Comparison of ENCODE assay signal across 26 cellular contexts in genomic region chr2:42787424-42787787, GRCh38. TPM values are rescaled to one million over a fixed set of nuclear protein-coding genes. Genes with fewer than 3 reads are reported as not detected.
DNase-seq lines count a peak whose midpoint lies in the region; ATAC-seq, FAIRE-seq and TF ChIP-seq lines count a peak whose summit lies in the region.
"Had no signal": no experiment of that assay in that cellular context is flagged by ENCODE, and none has a peak within 500 bp of the region (broad histone marks: within the 10 kb centered on the region; RNA-seq: fewer than 3 reads in every experiment).

No MANE protein-coding gene starts in this region.

- no peak for TF ChIP-seq CTCF in C4-2B (conservative IDR thresholded peaks at IDR 0.05)
- no peak for TF ChIP-seq CTCF in HepG2 (CRISPR knock-in tag; IDR thresholded peaks at IDR 0.05)
- no peak for TF ChIP-seq CTCF in osteoblast (IDR thresholded peaks at IDR 0.05; ENCODE audit: extremely low read depth, low read depth, low read length)
- no peak for TF ChIP-seq CTCF in MM.1S (IDR thresholded peaks at IDR 0.05; ENCODE audit: low read length)

- FAIRE-seq in HepG2 (lab: Jason Lieb, UNC) = peak; percentile 46
- FAIRE-seq: A549, K562 had no signal

- H3K27me3 Mint-ChIP-seq in activated CD4-positive, alpha-beta memory T cell treated with anti-CD3 and anti-CD28 coated beads for 36 hours = peaks cover 30% of the 10 kb centered on the region

- H2AFZ ChIP-seq in HepG2 (ENCODE audit: low read length) = no peak overlapping the region
- no peak overlapping the region for H2AFZ ChIP-seq in osteoblast (ENCODE audit: low read length)
- no peak overlapping the region for H2AFZ ChIP-seq in MM.1S (ENCODE audit: low read length)

- H3K36me3 ChIP-seq in HepG2 (replicated peaks in 1 of 2; ENCODE audit: control insufficient read depth in 1 of 2, insufficient read depth in 2 of 2, low read length in 2 of 2) (peaks cover 0 to 9% of the 10 kb centered on the region in 2 experiments; a peak in 1 of 5 replicates), osteoblast (ENCODE audit: insufficient read depth, low read length) (no peaks in the 10 kb centered on the region), MM.1S (replicated peaks; ENCODE audit: insufficient read depth, low read length) (no peaks in the 10 kb centered on the region)

- POLR2A ChIA-PET in activated CD4-positive, alpha-beta memory T cell treated with anti-CD3 and anti-CD28 coated beads for 36 hours (lab: Charles Lee) = no interaction called here
- POLR2A ChIA-PET in HepG2 (lab: Yijun Ruan, JAX) = interaction anchor here (0.8 to 3.1 kb wide), 8 partner anchors 9 to 283 kb away, joined by 3 to 28 read pairs (median 7); no protein-coding TSS in a partner anchor

- 17% methylated on average over 3 of the region's 3 CpGs for WGBS in HepG2 (ENCODE audit: low lambda C conversion rate)

- no TSS peak for BruUV-seq in HepG2 (replicated peaks; lab: Mats Ljungman, UMichigan)

- no peak overlapping the region for H3K9ac ChIP-seq in HepG2 (ENCODE audit: insufficient read depth, low read depth, low read length)
- no peak overlapping the region for H3K9ac ChIP-seq in MM.1S (ENCODE audit: low read length)
- H3K9ac ChIP-seq: SK-N-SH had no signal

- peaks cover 13% of the 10 kb centered on the region for H3K79me2 ChIP-seq in HepG2 (ENCODE audit: insufficient read depth, low read length)
- no peaks in the 10 kb centered on the region for H3K79me2 ChIP-seq in osteoblast (ENCODE audit: insufficient read depth, low read length)
- no peaks in the 10 kb centered on the region for H3K79me2 ChIP-seq in MM.1S (ENCODE audit: low read length)

- intact Hi-C loops in activated CD4-positive, alpha-beta memory T cell treated with anti-CD3 and anti-CD28 coated beads for 36 hours (cut with micrococcal nuclease) = no loop called here
- intact Hi-C loops in HepG2 (cut with micrococcal nuclease; ENCODE audit: unreplicated experiment) = no loop called here

- no peak for TF ChIP-seq POLR2A in HepG2 (IDR thresholded peaks at IDR 0.05; ENCODE audit: insufficient read depth in 1 of 2, low read depth in 2 of 2, low read length in 2 of 2)

- H3K27me3 ChIP-seq in HepG2 (ENCODE audit: control insufficient read depth in 1 of 2, insufficient read depth in 2 of 2, low read length in 2 of 2) (no peaks in the 10 kb centered on the region), osteoblast (ENCODE audit: insufficient read depth, low read length) (peaks cover 10% of the 10 kb centered on the region), MM.1S (replicated peaks; ENCODE audit: insufficient read depth, low read length) (peaks cover 5% of the 10 kb centered on the region; the same call in 1 of the 2 replicates)

- H3K4me1 Mint-ChIP-seq in activated CD4-positive, alpha-beta memory T cell treated with anti-CD3 and anti-CD28 coated beads for 36 hours (ENCODE audit: low read depth) = peaks cover 3% of the 10 kb centered on the region

- TF ChIP-seq EP300 in HepG2 (IDR thresholded peaks at IDR 0.05; ENCODE audit: low read depth in 2 of 2, low read length in 2 of 2) (no peak; a peak in 1 of 4 replicates), HepG2 (CRISPR knock-in tag; IDR thresholded peaks at IDR 0.05; ENCODE audit: borderline replicate concordance) (no peak)

- in situ Hi-C loops in HepG2 (cut with HindIII; ENCODE audit: extremely low pct_ligation_motif_present, low pct_unique_long_range_greater_than_20kb) = no loop called here

- no peaks in the 10 kb centered on the region for H3K9me3 Mint-ChIP-seq in activated CD4-positive, alpha-beta memory T cell treated with anti-CD3 and anti-CD28 coated beads for 36 hours
- H3K9me3 Mint-ChIP-seq: CD8-positive, alpha-beta T cell had no signal

- H3F3A ChIP-seq in MM.1S (ENCODE audit: insufficient read depth, low read length) = no peaks in the 10 kb centered on the region

- H4K20me1 ChIP-seq in HepG2 (ENCODE audit: insufficient read depth, low read length) (no peaks in the 10 kb centered on the region), osteoblast (ENCODE audit: insufficient read depth, low read length) (no peaks in the 10 kb centered on the region), MM.1S (ENCODE audit: insufficient read depth, low read length) (no peaks in the 10 kb centered on the region)

- H3K27ac Mint-ChIP-seq in activated CD4-positive, alpha-beta memory T cell treated with anti-CD3 and anti-CD28 coated beads for 36 hours = no peak overlapping the region
- H3K27ac Mint-ChIP-seq: CD8-positive, alpha-beta T cell had no signal

- H3K4me1 ChIP-seq in HepG2 (ENCODE audit: insufficient read depth, low read length) = peaks cover 85% of the 10 kb centered on the region
- H3K4me1 ChIP-seq in osteoblast (ENCODE audit: insufficient read depth, low read length) = no peaks in the 10 kb centered on the region
- no peaks in the 10 kb centered on the region for H3K4me1 ChIP-seq in MM.1S (ENCODE audit: low read length)
- H3K4me1 ChIP-seq: A549 had no signal

- no peaks in the 10 kb centered on the region for H3K36me3 Mint-ChIP-seq in activated CD4-positive, alpha-beta memory T cell treated with anti-CD3 and anti-CD28 coated beads for 36 hours
- H3K36me3 Mint-ChIP-seq: CD8-positive, alpha-beta T cell had no signal

- no peaks in the 10 kb centered on the region for H3K9me2 ChIP-seq in MM.1S (replicated peaks; ENCODE audit: insufficient read depth, low read length)
- H3K9me2 ChIP-seq: SK-N-SH had no signal

- peak; percentile 62 for ATAC-seq in HepG2
- ATAC-seq in GM21526 (IDR thresholded peaks at IDR 0.05; ENCODE audit: low FRiP score, unreplicated experiment) = no peak
- ATAC-seq: PC-3 had no signal

- no peak for TF ChIP-seq RAD21 in HepG2 (CRISPR knock-in tag; IDR thresholded peaks at IDR 0.05)

- H3K9me3 ChIP-seq in HepG2 (ENCODE audit: low read length) (no peaks in the 10 kb centered on the region), osteoblast (ENCODE audit: low read depth, low read length) (no peaks in the 10 kb centered on the region), MM.1S (replicated peaks; ENCODE audit: insufficient read depth, low read length) (no peaks in the 10 kb centered on the region)
- H3K9me3 ChIP-seq: A549, Caco-2, SK-N-SH had no signal

- peak; percentile 1 for DNase-seq in activated CD4-positive, alpha-beta memory T cell treated with anti-CD3 and anti-CD28 coated beads for 36 hours
- DNase-seq in HepG2 (ENCODE audit: low spot score) (no peak), osteoblast (ENCODE audit: insufficient read length, low spot score, missing footprints) (peak; percentile 42), inferior parietal cortex (ENCODE audit: extremely low spot score) (no peak), MM.1S (no peak)
- DNase-seq: C1 segment of cervical spinal cord, Caco-2, DMS79, EL, GDM1, Kasumi-1, NCI-H1105 treated with DMSO at 0.1 percent for 48 hours, NCI-H2029, NCI-H446, NCI-H524 treated with DMSO at 0.1 percent for 48 hours, NCI-H774, PC-3 had no signal

- peak overlapping the region in 1 of 3 experiments; percentile 26; a peak in 1 of 6 replicates for H3K4me3 ChIP-seq in HepG2 (replicated peaks in 1 of 3; ENCODE audit: insufficient read depth in 1 of 3, low read depth in 2 of 3, low read length in 3 of 3)
- H3K4me3 ChIP-seq in osteoblast (ENCODE audit: insufficient read depth, low read length) = no peak overlapping the region
- H3K4me3 ChIP-seq in MM.1S (ENCODE audit: low read length) = no peak overlapping the region
- H3K4me3 ChIP-seq: A549, K562 had no signal

- peak overlapping the region; percentile 54 for H3K4me2 ChIP-seq in HepG2 (ENCODE audit: low read depth, low read length)
- H3K4me2 ChIP-seq in osteoblast (ENCODE audit: insufficient read depth, low read length) = no peak overlapping the region
- H3K4me2 ChIP-seq in MM.1S (ENCODE audit: low read depth, low read length) = no peak overlapping the region
- H3K4me2 ChIP-seq: A549, SK-N-SH had no signal

- CTCF ChIA-PET in activated CD4-positive, alpha-beta memory T cell treated with anti-CD3 and anti-CD28 coated beads for 36 hours (lab: Charles Lee) = no interaction called here
- CTCF ChIA-PET in HepG2 (lab: Yijun Ruan, JAX; ENCODE audit: low intra/inter-chr PET ratio, low total read pairs) = no interaction called here

- no peak overlapping the region for H3K4me3 Mint-ChIP-seq in activated CD4-positive, alpha-beta memory T cell treated with anti-CD3 and anti-CD28 coated beads for 36 hours
- H3K4me3 Mint-ChIP-seq: CD8-positive, alpha-beta T cell had no signal

- peak overlapping the region; percentile 38; the same call in 1 of the 2 replicates for H3K27ac ChIP-seq in C4-2B
- H3K27ac ChIP-seq in HepG2 (ENCODE audit: extremely low read length, insufficient read depth, low read length) = peak overlapping the region; percentile 67
- no peak overlapping the region for H3K27ac ChIP-seq in osteoblast (ENCODE audit: low read depth, low read length)
- no peak overlapping the region for H3K27ac ChIP-seq in MM.1S (ENCODE audit: low read length)
- H3K27ac ChIP-seq: A549 had no signal

RNA-seq across cellular contexts. Expression of gene HAAO, which starts 5.0 kb away (rescaled TPM):
- total RNA-seq in activated CD4-positive, alpha-beta memory T cell treated with anti-CD3 and anti-CD28 coated beads for 36 hours = under 1 TPM in 1 of 2 experiments, not detected in 1; 0.17 TPM
- total RNA-seq in HepG2 (2016; rRNA removed; fragmentation: Illumina TruSeq; extraction: Trizol) (34.1 and 42.7 TPM in 2 replicates), osteoblast (0.72 and 1.8 TPM in 2 replicates)
- total RNA-seq in HepG2 (2016; cell fraction: cytosol; rRNA removed; fragmentation: Illumina TruSeq; extraction: Trizol; ENCODE audit: low read depth) = 15.3 and 15.6 TPM in 2 replicates
- total RNA-seq in HepG2 (2016; cell fraction: insoluble cytoplasmic fraction; rRNA removed; fragmentation: Illumina TruSeq; extraction: Trizol) = 29.0 and 39.0 TPM in 2 replicates
- 16.2 and 18.8 TPM in 2 replicates for total RNA-seq in HepG2 (2016; cell fraction: membrane; rRNA removed; fragmentation: Illumina TruSeq; extraction: Trizol)
- 32.7 and 34.7 TPM in 2 replicates for total RNA-seq in HepG2 (2016; cell fraction: nucleus; rRNA removed; fragmentation: Illumina TruSeq; extraction: Trizol)
- polyA plus RNA-seq in HepG2 (2011; rRNA removed) = 35.2 and 36.1 TPM in 2 replicates
- polyA plus RNA-seq in HepG2 (2011; cell fraction: cytosol; rRNA removed) = 21.6 and 34.6 TPM in 2 replicates
- polyA plus RNA-seq in HepG2 (2011; cell fraction: nucleus; rRNA removed) = 105 and 120 TPM in 2 replicates
- polyA plus RNA-seq in HepG2 (2012) = 24.0 and 29.7 TPM in 2 replicates
- polyA plus RNA-seq in HepG2 (2016; cell fraction: cytosol; fragmentation: Illumina TruSeq; extraction: Trizol; ENCODE audit: low read depth) = 20.5 and 22.5 TPM in 2 replicates
- polyA plus RNA-seq in HepG2 (2016; cell fraction: insoluble cytoplasmic fraction; fragmentation: Illumina TruSeq; extraction: Trizol; ENCODE audit: low read depth) = 34.1 and 36.9 TPM in 2 replicates
- polyA plus RNA-seq in HepG2 (2016; cell fraction: membrane; fragmentation: Illumina TruSeq; extraction: Trizol; ENCODE audit: low read depth) = 23.2 and 26.6 TPM in 2 replicates
- polyA plus RNA-seq in HepG2 (2016; cell fraction: nucleus; fragmentation: Illumina TruSeq; extraction: Trizol; ENCODE audit: insufficient read depth, low read depth) = 70.0 and 73.3 TPM in 2 replicates
- polyA minus RNA-seq in HepG2 (2011; rRNA and poly(A)+ RNA removed; ENCODE audit: low replicate concordance) = 0.28 and 57.0 TPM in 2 replicates
- polyA minus RNA-seq in HepG2 (2011; cell fraction: cytosol; rRNA and poly(A)+ RNA removed) = 15.6 and 18.8 TPM in 2 replicates
- polyA minus RNA-seq in HepG2 (2011; cell fraction: nucleus; rRNA and poly(A)+ RNA removed) = 34.4 and 36.6 TPM in 2 replicates
- total RNA-seq: CD8-positive, alpha-beta T cell; H4; HT1080; K562; MCF 10A; PC-3 had no signal
- polyA plus RNA-seq: A549, K562, SK-N-SH had no signal

RNA-seq across cellular contexts. Expression of gene OXER1, which starts 23.5 kb away (rescaled TPM):
- not detected for total RNA-seq in activated CD4-positive, alpha-beta memory T cell treated with anti-CD3 and anti-CD28 coated beads for 36 hours
- total RNA-seq in HepG2 (2016; rRNA removed; fragmentation: Illumina TruSeq; extraction: Trizol) = 6.5 and 8.0 TPM in 2 replicates
- 0.40 and 0.97 TPM in 2 replicates for total RNA-seq in HepG2 (2016; cell fraction: cytosol; rRNA removed; fragmentation: Illumina TruSeq; extraction: Trizol; ENCODE audit: low read depth)
- total RNA-seq in HepG2 (2016; cell fraction: insoluble cytoplasmic fraction; rRNA removed; fragmentation: Illumina TruSeq; extraction: Trizol) = 5.2 and 7.1 TPM in 2 replicates
- total RNA-seq in HepG2 (2016; cell fraction: membrane; rRNA removed; fragmentation: Illumina TruSeq; extraction: Trizol) = 2.6 TPM in 2 replicates
- 6.6 and 6.8 TPM in 2 replicates for total RNA-seq in HepG2 (2016; cell fraction: nucleus; rRNA removed; fragmentation: Illumina TruSeq; extraction: Trizol)
- polyA plus RNA-seq in HepG2 (2011; rRNA removed) = 9.0 and 11.3 TPM in 2 replicates
- 4.6 and 5.3 TPM in 2 replicates for polyA plus RNA-seq in HepG2 (2011; cell fraction: cytosol; rRNA removed)
- polyA plus RNA-seq in HepG2 (2011; cell fraction: nucleus; rRNA removed) = 50.2 and 58.5 TPM in 2 replicates
- 7.4 and 10.0 TPM in 2 replicates for polyA plus RNA-seq in HepG2 (2012)
- 0.54 and 0.68 TPM in 2 replicates for polyA plus RNA-seq in HepG2 (2016; cell fraction: cytosol; fragmentation: Illumina TruSeq; extraction: Trizol; ENCODE audit: low read depth)
- 6.9 and 8.9 TPM in 2 replicates for polyA plus RNA-seq in HepG2 (2016; cell fraction: insoluble cytoplasmic fraction; fragmentation: Illumina TruSeq; extraction: Trizol; ENCODE audit: low read depth)
- polyA plus RNA-seq in HepG2 (2016; cell fraction: membrane; fragmentation: Illumina TruSeq; extraction: Trizol; ENCODE audit: low read depth) = 1.8 and 2.0 TPM in 2 replicates
- polyA plus RNA-seq in HepG2 (2016; cell fraction: nucleus; fragmentation: Illumina TruSeq; extraction: Trizol; ENCODE audit: insufficient read depth, low read depth) = 29.7 and 30.8 TPM in 2 replicates
- 18.1 TPM in 1 of 2 replicates, not detected in the other for polyA minus RNA-seq in HepG2 (2011; rRNA and poly(A)+ RNA removed; ENCODE audit: low replicate concordance)
- polyA minus RNA-seq in HepG2 (2011; cell fraction: cytosol; rRNA and poly(A)+ RNA removed) = 4.5 and 5.7 TPM in 2 replicates
- 7.3 and 8.8 TPM in 2 replicates for polyA minus RNA-seq in HepG2 (2011; cell fraction: nucleus; rRNA and poly(A)+ RNA removed)
- total RNA-seq in osteoblast = 0.29 TPM in 1 of 2 replicates, not detected in the other
- total RNA-seq: H4, HT1080, K562, MCF 10A, PC-3 had no signal
- polyA plus RNA-seq: A549, K562, SK-N-SH had no signal

Comparison
In these comparisons a context has a peak if more than half of its experiments do, and no peak if none do; other contexts are left out.
1. H3K27ac ChIP-seq: peak in C4-2B (single experiment) and HepG2 (single experiment); none in osteoblast (single experiment) and MM.1S (single experiment).
2. DNase-seq: peak in activated CD4-positive, alpha-beta memory T cell treated with anti-CD3 and anti-CD28 coated beads for 36 hours (single experiment) and osteoblast (single experiment); none in HepG2 (single experiment), inferior parietal cortex (single experiment) and MM.1S (single experiment).